22 cellular contexts compared by ENCODE assay signal in the genomic region with DNA sequence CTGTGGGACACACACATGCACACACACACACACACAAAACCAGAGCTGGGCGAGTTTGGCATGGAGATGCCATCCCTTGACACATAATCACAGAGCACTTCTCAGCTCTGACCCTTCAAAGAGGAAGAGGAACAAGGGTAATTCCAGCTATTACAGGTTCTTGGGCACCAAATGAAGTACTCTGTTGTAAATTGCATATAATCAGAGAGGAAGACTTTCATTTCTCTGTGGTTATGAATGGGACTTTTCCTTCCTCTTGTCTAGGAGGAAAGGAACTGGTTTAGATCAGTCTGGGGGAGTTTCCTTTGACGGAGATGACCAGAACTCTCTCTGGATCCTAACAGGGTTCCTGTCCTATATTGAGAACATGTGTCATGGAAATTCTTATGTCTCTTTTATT. TPM values are rescaled to one million over a fixed set of nuclear protein-coding genes. Genes with fewer than 3 reads are reported as not detected.
DNase-seq lines count a peak whose midpoint lies in the region; ATAC-seq and TF ChIP-seq lines count a peak whose summit lies in the region.
"Had no signal": no experiment of that assay in that cellular context is flagged by ENCODE, and none has a peak within 500 bp of the region (broad histone marks: within the 10 kb centered on the region; RNA-seq: fewer than 3 reads in every experiment).

No MANE protein-coding gene starts in this region.

- no peaks in the 10 kb centered on the region for H3K36me3 ChIP-seq in neutrophil

- H3K4me1 ChIP-seq in neutrophil (ENCODE audit: control insufficient read depth in 1 of 2, insufficient read depth in 1 of 2, low read depth in 1 of 2, low read length in 1 of 2) = peaks cover 12 to 30% of the 10 kb centered on the region in 2 experiments

- peaks cover 6% of the 10 kb centered on the region for H3K4me1 Mint-ChIP-seq in activated naive CD8-positive, alpha-beta T cell treated with anti-CD3 and anti-CD28 coated beads, Interleukin-2, amount 50 U/mL, for 24 hours
- peaks cover 12% of the 10 kb centered on the region for H3K4me1 Mint-ChIP-seq in activated naive CD8-positive, alpha-beta T cell treated with anti-CD3 and anti-CD28 coated beads for 36 hours

- H3K27me3 ChIP-seq in neutrophil = peaks cover 47% of the 10 kb centered on the region
- H3K27me3 ChIP-seq: BLaER1 had no signal

- H3K4me3 Mint-ChIP-seq in activated naive CD8-positive, alpha-beta T cell treated with anti-CD3 and anti-CD28 coated beads, Interleukin-2, amount 50 U/mL, for 24 hours = no peak overlapping the region
- no peak overlapping the region for H3K4me3 Mint-ChIP-seq in activated naive CD8-positive, alpha-beta T cell treated with anti-CD3 and anti-CD28 coated beads for 36 hours

- ATAC-seq in activated naive CD8-positive, alpha-beta T cell treated with anti-CD3 and anti-CD28 coated beads, Interleukin-2, amount 50 U/mL, for 24 hours = peak; percentile 46
- ATAC-seq in GM21367 (IDR thresholded peaks at IDR 0.05; ENCODE audit: unreplicated experiment) = no peak
- ATAC-seq: HepG2, PC-3 had no signal

- in situ Hi-C loops in GM13977 (cut with MboI; ENCODE audit: low pct_unique_long_range_greater_than_20kb, low sequenced_read_pairs, unreplicated experiment) = no loop called here

- H3K9me3 Mint-ChIP-seq in activated naive CD8-positive, alpha-beta T cell treated with anti-CD3 and anti-CD28 coated beads, Interleukin-2, amount 50 U/mL, for 24 hours = no peaks in the 10 kb centered on the region
- no peaks in the 10 kb centered on the region for H3K9me3 Mint-ChIP-seq in activated naive CD8-positive, alpha-beta T cell treated with anti-CD3 and anti-CD28 coated beads for 36 hours

- peaks cover 13% of the 10 kb centered on the region for H3K27me3 Mint-ChIP-seq in activated naive CD8-positive, alpha-beta T cell treated with anti-CD3 and anti-CD28 coated beads, Interleukin-2, amount 50 U/mL, for 24 hours
- H3K27me3 Mint-ChIP-seq in activated naive CD8-positive, alpha-beta T cell treated with anti-CD3 and anti-CD28 coated beads for 36 hours = peaks cover 8% of the 10 kb centered on the region

- DNase-seq in activated naive CD8-positive, alpha-beta T cell treated with anti-CD3 and anti-CD28 coated beads, Interleukin-2, amount 50 U/mL, for 24 hours = no peak
- DNase-seq in activated naive CD8-positive, alpha-beta T cell treated with anti-CD3 and anti-CD28 coated beads for 36 hours = no peak
- peak; percentile 7 for DNase-seq in OCI-M1 (lab: John Stamatoyannopoulos, UW)
- no peak for DNase-seq in HuH-7 (ENCODE audit: low spot score)
- no peak for DNase-seq in NCI-H187 (lab: John Stamatoyannopoulos, UW)
- DNase-seq in GM13977 (ENCODE audit: low spot score) = no peak
- DNase-seq: DMS 273 treated with DMSO at 0.1 percent for 48 hours, GDM1, NCI-H1105, NCI-H1694, NCI-H2107, NCI-H226, NCI-H524 treated with DMSO at 0.1 percent for 48 hours, PC-3 had no signal

- H3K9me3 ChIP-seq in neutrophil = no peaks in the 10 kb centered on the region

- H3K4me3 ChIP-seq in neutrophil (ENCODE audit: low read depth in 1 of 2, low read length in 1 of 2) = no peak overlapping the region
- H3K4me3 ChIP-seq: BLaER1 had no signal

- TF ChIP-seq CTCF in neutrophil (IDR thresholded peaks at IDR 0.05) = no peak
- TF ChIP-seq CTCF in GM13977 (IDR thresholded peaks at IDR 0.05; ENCODE audit: extremely low read depth, insufficient read depth, missing control alignments) = no peak

- H3K36me3 Mint-ChIP-seq in activated naive CD8-positive, alpha-beta T cell treated with anti-CD3 and anti-CD28 coated beads, Interleukin-2, amount 50 U/mL, for 24 hours (ENCODE audit: low read depth) = no peaks in the 10 kb centered on the region
- H3K36me3 Mint-ChIP-seq in activated naive CD8-positive, alpha-beta T cell treated with anti-CD3 and anti-CD28 coated beads for 36 hours = no peaks in the 10 kb centered on the region

- H3K27ac Mint-ChIP-seq in activated naive CD8-positive, alpha-beta T cell treated with anti-CD3 and anti-CD28 coated beads, Interleukin-2, amount 50 U/mL, for 24 hours = no peak overlapping the region
- no peak overlapping the region for H3K27ac Mint-ChIP-seq in activated naive CD8-positive, alpha-beta T cell treated with anti-CD3 and anti-CD28 coated beads for 36 hours

- H3K27ac ChIP-seq in neutrophil = peak overlapping the region; percentile 17
- H3K27ac ChIP-seq: BLaER1, KMS-11 had no signal

RNA-seq across cellular contexts. Expression of gene FGF6, which starts 26.4 kb away (rescaled TPM):
- not detected for total RNA-seq in activated naive CD8-positive, alpha-beta T cell treated with anti-CD3 and anti-CD28 coated beads for 36 hours
- total RNA-seq: A172, H4, HepG2, M059J, PC-3 had no signal
